Comparison of ENCODE assay signal across 14 cellular contexts in the genomic region with DNA sequence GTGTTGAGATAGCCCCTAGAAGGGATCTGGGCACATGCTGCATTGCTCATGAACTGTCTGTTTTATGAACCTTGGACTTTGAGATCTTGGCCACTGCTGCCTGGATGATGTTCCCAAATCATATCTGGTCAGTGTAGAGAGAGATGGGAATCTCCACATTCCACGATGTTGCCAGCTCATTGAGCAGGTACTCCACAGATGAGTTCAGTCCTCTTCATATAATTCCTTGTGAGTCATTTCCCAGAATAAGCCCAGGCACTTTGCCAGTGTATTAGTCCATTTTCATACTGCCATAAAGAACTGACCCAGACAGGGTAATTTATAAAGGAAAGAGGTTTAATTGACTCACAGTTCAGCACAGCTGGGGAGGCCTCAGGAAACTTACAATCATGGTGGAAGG.
DNase-seq lines count a peak whose midpoint lies in the region; ATAC-seq and TF ChIP-seq lines count a peak whose summit lies in the region.
"Had no signal": no experiment of that assay in that cellular context is flagged by ENCODE, and none has a peak within 500 bp of the region (broad histone marks: within the 10 kb centered on the region; RNA-seq: fewer than 3 reads in every experiment).

No MANE protein-coding gene starts in this region.

- peak; percentile 99 for ATAC-seq in SK-N-SH treated with all-trans-retinoic acid at 6 μM for 48 hours

- peak; percentile 93 for DNase-seq in HCEC 1CT
- peak; percentile 86 to 95 for DNase-seq in fibroblast of lung (ENCODE audit: low read depth in 2 of 2)
- DNase-seq in retinal pigment epithelial cell (ENCODE audit: low read depth), result peak; percentile 52
- no peak for DNase-seq in DMS153 (lab: John Stamatoyannopoulos, UW)
- no peak for DNase-seq in NCI-H146 (lab: John Stamatoyannopoulos, UW)
- DNase-seq in neural progenitor cell (ENCODE audit: low spot score), result no peak
- DNase-seq in thyroid gland, result no peak
- DNase-seq: H9; NCI-H1048; NK-92 treated with Interleukin-12 subunit alpha and Interleukin-12 subunit beta, amount 100 ng/mL, for 24 hours; posterior cingulate gyrus; upper lobe of left lung had no signal

- H3K4me3 ChIP-seq in fibroblast of lung (replicated peaks in 1 of 4; ENCODE audit: control extremely low read depth in 1 of 4, insufficient read depth in 1 of 4, low read depth in 3 of 4, low read length in 4 of 4), result no peak overlapping the region
- no peak overlapping the region for H3K4me3 ChIP-seq in retinal pigment epithelial cell (ENCODE audit: low read length)
- H3K4me3 ChIP-seq in neural progenitor cell, result no peak overlapping the region
- no peak overlapping the region for H3K4me3 ChIP-seq in thyroid gland (replicated peaks in 1 of 3)
- H3K4me3 ChIP-seq: lung, upper lobe of left lung had no signal

- no peaks in the 10 kb centered on the region for H3F3A ChIP-seq in neural progenitor cell (ENCODE audit: low read depth)

- H3K4me3 Mint-ChIP-seq in neural progenitor cell, result no peak overlapping the region
- H3K4me3 Mint-ChIP-seq: H9 had no signal

- no peak for TF ChIP-seq POLR2A in thyroid gland (IDR thresholded peaks at IDR 0.05)

- H3K4me1 Mint-ChIP-seq in neural progenitor cell, result no peaks in the 10 kb centered on the region
- H3K4me1 Mint-ChIP-seq: H9 had no signal

- no peaks in the 10 kb centered on the region for H3K27me3 ChIP-seq in fibroblast of lung (ENCODE audit: control insufficient read depth, insufficient read depth, low read length)
- no peaks in the 10 kb centered on the region for H3K27me3 ChIP-seq in neural progenitor cell
- no peaks in the 10 kb centered on the region for H3K27me3 ChIP-seq in thyroid gland
- H3K27me3 ChIP-seq: upper lobe of left lung had no signal

- no peak overlapping the region for H3K27ac Mint-ChIP-seq in neural progenitor cell
- H3K27ac Mint-ChIP-seq: H9 had no signal

- H3K9me3 ChIP-seq in fibroblast of lung (ENCODE audit: control insufficient read depth, insufficient read depth, low read depth, low read length), result no peaks in the 10 kb centered on the region
- no peaks in the 10 kb centered on the region for H3K9me3 ChIP-seq in neural progenitor cell (ENCODE audit: low read depth)
- H3K9me3 ChIP-seq in thyroid gland, result no peaks in the 10 kb centered on the region
- H3K9me3 ChIP-seq: upper lobe of left lung had no signal

- H3K4me1 ChIP-seq in fibroblast of lung (ENCODE audit: control insufficient read depth, extremely low read depth, insufficient read depth, low read length) (peaks cover 3% of the 10 kb centered on the region), neural progenitor cell (peaks cover 2% of the 10 kb centered on the region), thyroid gland (no peaks in the 10 kb centered on the region)
- H3K4me1 ChIP-seq: upper lobe of left lung had no signal

- H3K79me2 ChIP-seq in fibroblast of lung (ENCODE audit: control insufficient read depth, insufficient read depth, low read length), result no peaks in the 10 kb centered on the region
- no peaks in the 10 kb centered on the region for H3K79me2 ChIP-seq in neural progenitor cell (ENCODE audit: low read depth)

- H3K27me3 Mint-ChIP-seq in neural progenitor cell (ENCODE audit: insufficient read depth, low read depth), result peaks cover 2% of the 10 kb centered on the region

- H3K36me3 ChIP-seq in fibroblast of lung (ENCODE audit: control insufficient read depth, insufficient read depth, low read length) (no peaks in the 10 kb centered on the region), neural progenitor cell (no peaks in the 10 kb centered on the region), thyroid gland (no peaks in the 10 kb centered on the region)
- H3K36me3 ChIP-seq: upper lobe of left lung had no signal

- H3K4me2 ChIP-seq in fibroblast of lung (ENCODE audit: extremely low read depth, insufficient read depth, low read length) (no peak overlapping the region), neural progenitor cell (no peak overlapping the region)

- H2AFZ ChIP-seq in fibroblast of lung (ENCODE audit: low read length), result no peak overlapping the region
- no peak overlapping the region for H2AFZ ChIP-seq in neural progenitor cell (replicated peaks)

- no peaks in the 10 kb centered on the region for H3K36me3 Mint-ChIP-seq in neural progenitor cell

- H3K27ac ChIP-seq in fibroblast of lung (ENCODE audit: insufficient read depth, low read length) (peak overlapping the region; percentile 31), neural progenitor cell (no peak overlapping the region), thyroid gland (no peak overlapping the region)
- H3K27ac ChIP-seq: upper lobe of left lung had no signal

- TF ChIP-seq CTCF in fibroblast of lung (conservative IDR thresholded peaks at IDR 0.05 in 1 of 2, IDR thresholded peaks at IDR 0.05 in 1 of 2; ENCODE audit: low read depth in 1 of 2, low read length in 2 of 2) (no peak), retinal pigment epithelial cell (conservative IDR thresholded peaks at IDR 0.05; ENCODE audit: low read depth, low read length) (no peak), neural progenitor cell (IDR thresholded peaks at IDR 0.05) (no peak), thyroid gland (IDR thresholded peaks at IDR 0.05) (no peak)

- intact Hi-C loops in thyroid gland (cut with DNase I), result no loop called here

- 40 to 50% methylated on average over 1 of the region's 1 CpG for WGBS in thyroid gland, 2 donors

- peaks cover 2% of the 10 kb centered on the region for H3K9me3 Mint-ChIP-seq in neural progenitor cell

- no peaks in the 10 kb centered on the region for H4K20me1 ChIP-seq in fibroblast of lung (ENCODE audit: control insufficient read depth, extremely low read depth, insufficient read depth, low read length)
- H4K20me1 ChIP-seq in neural progenitor cell (ENCODE audit: low read depth), result no peaks in the 10 kb centered on the region

- H3K9ac ChIP-seq in fibroblast of lung (ENCODE audit: insufficient read depth, low read length) (no peak overlapping the region), neural progenitor cell (no peak overlapping the region)

TF ChIP-seq in SK-N-SH treated with all-trans-retinoic acid at 6 μM for 48 hours, 23 proteins besides CTCF, POLR2A, EP300 and RAD21:
- TF ChIP-seq SNAI2 (CRISPR knock-in tag; IDR thresholded peaks at IDR 0.05), result no peak
- TF ChIP-seq ZFP30 (CRISPR knock-in tag; IDR thresholded peaks at IDR 0.05), result no peak
- 0 out of 2 replicates have a peak, but pooled peaks have one; percentile 71 for TF ChIP-seq CSDC2 (CRISPR knock-in tag; IDR thresholded peaks at IDR 0.05)

Comparison
In these comparisons a context has a peak if more than half of its experiments do, and no peak if none do; other contexts are left out.
1. DNase-seq: peak in HCEC 1CT (single experiment), fibroblast of lung (2 of 2) and retinal pigment epithelial cell (single experiment); none in DMS153 (single experiment), NCI-H146 (single experiment), neural progenitor cell (single experiment) and thyroid gland (0 of 2).